In genomic region chr14:90554341-90554740, GRCh38 we compare ENCODE assay signal across 18 cellular contexts.
DNase-seq lines count a peak whose midpoint lies in the region; ATAC-seq and TF ChIP-seq lines count a peak whose summit lies in the region.
"Had no signal": no experiment of that assay in that cellular context is flagged by ENCODE, and none has a peak within 500 bp of the region (broad histone marks: within the 10 kb centered on the region; RNA-seq: fewer than 3 reads in every experiment).

No MANE protein-coding gene starts in this region.

- TF ChIP-seq EP300 in stomach (IDR thresholded peaks at IDR 0.05), result no peak

- H3K9me3 ChIP-seq in stomach, result no peaks in the 10 kb centered on the region
- H3K9me3 ChIP-seq: body of pancreas, Caco-2, SJSA1 had no signal

- TF ChIP-seq POLR2A in stomach (IDR thresholded peaks at IDR 0.05), result no peak

- H3K27ac ChIP-seq in stomach, result peak overlapping the region; percentile 37 to 82 (median 60)
- H3K27ac ChIP-seq: body of pancreas, SJSA1 had no signal

- H3K27me3 ChIP-seq in stomach, result no peaks in the 10 kb centered on the region
- H3K27me3 ChIP-seq: body of pancreas, SJSA1 had no signal

- H3K4me1 ChIP-seq in stomach, result peaks cover 17 to 81% (median 50%) of the 10 kb centered on the region in 4 donors
- H3K4me1 ChIP-seq: body of pancreas, SJSA1 had no signal

- CTCF ChIA-PET in HEK293T (lab: Yijun Ruan, JAX), result no interaction called here

- H3K4me3 ChIP-seq in stomach, result no peak overlapping the region
- H3K4me3 ChIP-seq: body of pancreas, SJSA1 had no signal

- TF ChIP-seq CTCF in brain (conservative IDR thresholded peaks at IDR 0.05), result no peak
- no peak for TF ChIP-seq CTCF in stomach (IDR thresholded peaks at IDR 0.05)

- H3K36me3 Mint-ChIP-seq in brain, result peaks cover 12% of the 10 kb centered on the region
- no peaks in the 10 kb centered on the region for H3K36me3 Mint-ChIP-seq in immature natural killer cell
- H3K36me3 Mint-ChIP-seq: naive thymus-derived CD8-positive, alpha-beta T cell had no signal

- POLR2A ChIA-PET in HEK293T (lab: Yijun Ruan, JAX), result no interaction called here

- ATAC-seq in HG03159 (IDR thresholded peaks at IDR 0.05; ENCODE audit: unreplicated experiment), result no peak
- ATAC-seq: activated T-cell treated with anti-CD3 and anti-CD28 coated beads, Interleukin-2, amount 50 U/mL, for 4 hours; body of pancreas; naive thymus-derived CD8-positive, alpha-beta T cell had no signal

- H3K9me3 Mint-ChIP-seq in brain, result peaks cover 0 to 12% (median 3%) of the 10 kb centered on the region in 5 experiments
- H3K9me3 Mint-ChIP-seq in immature natural killer cell, result no peaks in the 10 kb centered on the region
- H3K9me3 Mint-ChIP-seq: activated T-cell treated with anti-CD3 and anti-CD28 coated beads, Interleukin-2, amount 50 U/mL, for 4 hours; HFFc6 had no signal

- H3K27ac Mint-ChIP-seq in brain (peak overlapping the region; percentile 78 to 95 (median 91)), immature natural killer cell (peak overlapping the region in 4 of 6 donors; percentile 56 to 84 (median 63))
- H3K27ac Mint-ChIP-seq: HFFc6; naive thymus-derived CD8-positive, alpha-beta T cell had no signal

- intact Hi-C loops in stomach (cut with DNase I; ENCODE audit: low total_unique reads), result no loop called here

- 19 to 63% (median 39%) methylated on average over 6 to 13 of the region's 13 CpGs for WGBS in stomach, 5 donors

- H3K4me3 Mint-ChIP-seq in brain (no peak overlapping the region), immature natural killer cell (peak overlapping the region; percentile 31 to 66 (median 42))
- H3K4me3 Mint-ChIP-seq: activated T-cell treated with anti-CD3 and anti-CD28 coated beads, Interleukin-2, amount 50 U/mL, for 4 hours; HFFc6; naive thymus-derived CD8-positive, alpha-beta T cell had no signal

- no peaks in the 10 kb centered on the region for H3K36me3 ChIP-seq in stomach
- H3K36me3 ChIP-seq: SJSA1 had no signal

- H3K4me1 Mint-ChIP-seq in brain, result peaks cover 78% of the 10 kb centered on the region
- H3K4me1 Mint-ChIP-seq in immature natural killer cell, result no peaks in the 10 kb centered on the region
- H3K4me1 Mint-ChIP-seq: naive thymus-derived CD8-positive, alpha-beta T cell had no signal

- DNase-seq in NCI-H1105 (lab: John Stamatoyannopoulos, UW), result peak; percentile 57
- DNase-seq in immature natural killer cell, result peak; percentile 7 to 21 (median 13)
- peak; percentile 85 for DNase-seq in stomach
- no peak for DNase-seq in SK-N-DZ (ENCODE audit: low spot score)
- no peak for DNase-seq in HEK293T (ENCODE audit: extremely low spot score)
- DNase-seq in UCSD-AML1 (lab: John Stamatoyannopoulos, UW; ENCODE audit: unreplicated experiment), result no peak
- DNase-seq: activated CD4-positive, CD25-positive, alpha-beta regulatory T cell treated with anti-CD3 and anti-CD28 coated beads, Interleukin-2, amount 50 U/mL, for 72 hours; activated T-cell treated with anti-CD3 and anti-CD28 coated beads, Interleukin-2, amount 50 U/mL, for 4 hours; Caco-2; erythroblast; HFFc6; Karpas-422; naive thymus-derived CD8-positive, alpha-beta T cell; stimulated activated CD4-positive, alpha-beta T cell treated with anti-CD3 and anti-CD28 coated beads, Interleukin-15, amount 100 ng/mL, for 24 hours had no signal

- H3K27me3 Mint-ChIP-seq in brain (peaks cover 6% of the 10 kb centered on the region), immature natural killer cell (ENCODE audit: low read depth in 3 of 3) (peaks cover 0 to 2% (median 0%) of the 10 kb centered on the region in 3 donors)
- H3K27me3 Mint-ChIP-seq: naive thymus-derived CD8-positive, alpha-beta T cell had no signal

TF ChIP-seq in HEK293T, 16 proteins besides CTCF, POLR2A, EP300 and RAD21:
- TF ChIP-seq NFRKB (IDR thresholded peaks at IDR 0.05) (no peak), FOXM1 (IDR thresholded peaks at IDR 0.05; ENCODE audit: borderline replicate concordance) (no peak), SP1 (IDR thresholded peaks at IDR 0.05) (no peak)

Comparison
In these comparisons a context has a peak if more than half of its experiments do, and no peak if none do; other contexts are left out.
1. DNase-seq: peak in NCI-H1105 (single experiment), immature natural killer cell (3 of 3) and stomach (single experiment); none in SK-N-DZ (single experiment), HEK293T (single experiment) and UCSD-AML1 (single experiment).
2. H3K4me3 Mint-ChIP-seq: peak in immature natural killer cell (5 of 5); none in brain (0 of 5).